8 cellular contexts compared by ENCODE assay signal in the genomic region with DNA sequence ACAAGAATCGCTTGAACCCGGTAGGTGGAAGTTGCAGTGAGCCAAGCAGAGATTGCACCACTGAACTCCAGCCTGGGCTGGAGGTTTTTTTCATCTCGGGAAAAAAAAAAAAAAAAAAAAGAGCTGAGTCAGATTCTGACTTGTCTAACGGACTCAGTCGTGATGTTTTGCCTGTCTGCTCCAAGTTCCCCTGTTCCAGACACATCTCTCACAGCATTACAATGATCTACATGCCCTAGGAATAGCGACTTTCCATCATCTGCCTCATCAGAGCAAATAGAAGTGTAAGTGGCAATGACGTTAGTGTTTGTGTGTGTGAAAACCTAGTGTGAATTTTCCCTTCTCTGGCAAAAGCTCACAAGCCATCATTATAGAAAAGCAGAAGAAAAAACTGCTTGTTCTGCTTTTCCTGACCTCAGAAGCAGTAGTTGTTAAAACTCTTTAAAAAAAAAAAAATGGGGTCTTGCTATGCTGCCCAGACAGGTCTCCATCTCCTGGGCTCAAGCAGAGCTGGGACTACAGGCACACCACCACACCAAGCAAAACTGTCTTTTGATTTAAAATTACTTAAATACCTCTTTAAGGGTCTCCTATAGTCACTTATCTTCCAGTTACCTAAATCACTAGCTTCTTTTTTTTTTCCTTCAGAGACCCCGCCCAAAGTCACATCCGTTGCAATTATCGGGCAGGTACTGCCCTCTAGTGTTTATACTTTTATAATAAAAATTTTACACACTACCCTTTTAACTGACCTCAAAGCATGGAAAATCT. TPM values are rescaled to one million over a fixed set of nuclear protein-coding genes. Genes with fewer than 3 reads are reported as not detected.
DNase-seq lines count a peak whose midpoint lies in the region; ATAC-seq and TF ChIP-seq lines count a peak whose summit lies in the region.

No MANE protein-coding gene starts in this region.

- no peak overlapping the region for H2AFZ ChIP-seq in parathyroid adenoma

- DNase-seq in AG10803 (ENCODE audit: low read depth), result peak; percentile 68
- peak; percentile 57 for DNase-seq in GM13976 (ENCODE audit: low spot score)
- peak; percentile 60 for DNase-seq in NCI-H460 (ENCODE audit: extremely low read depth, low read depth)
- peak; percentile 19 for DNase-seq in activated CD4-positive, alpha-beta memory T cell treated with anti-CD3 and anti-CD28 coated beads for 36 hours
- peak; percentile 62 for DNase-seq in fibroblast of villous mesenchyme (ENCODE audit: low read depth)
- DNase-seq in effector CD8-positive, alpha-beta T cell (lab: John Stamatoyannopoulos, UW), result no peak

- H3K27me3 Mint-ChIP-seq in activated CD4-positive, alpha-beta memory T cell treated with anti-CD3 and anti-CD28 coated beads for 36 hours, result no peaks in the 10 kb centered on the region

- no peak overlapping the region for H3K4me2 ChIP-seq in parathyroid adenoma (ENCODE audit: low read length)

- in situ Hi-C loops in GM13976 (cut with MboI; ENCODE audit: low sequenced_read_pairs, unreplicated experiment), result no loop called here

- no peaks in the 10 kb centered on the region for H3K36me3 Mint-ChIP-seq in activated CD4-positive, alpha-beta memory T cell treated with anti-CD3 and anti-CD28 coated beads for 36 hours

- TF ChIP-seq CTCF in AG10803 (conservative IDR thresholded peaks at IDR 0.05; ENCODE audit: low read length) (peak; percentile 35), GM13976 (IDR thresholded peaks at IDR 0.05; ENCODE audit: borderline replicate concordance, control extremely low read depth, extremely low read depth, insufficient read depth, missing control alignments) (no peak), fibroblast of villous mesenchyme (IDR thresholded peaks at IDR 0.05; ENCODE audit: insufficient read depth, low read depth, low read length) (peak; percentile 38), parathyroid adenoma (IDR thresholded peaks at IDR 0.05) (peak; percentile 34)

- no peaks in the 10 kb centered on the region for H3K79me2 ChIP-seq in parathyroid adenoma

- intact Hi-C loops in activated CD4-positive, alpha-beta memory T cell treated with anti-CD3 and anti-CD28 coated beads for 36 hours (cut with micrococcal nuclease), result loop anchor here (1.0 to 2.0 kb wide), 2 partner anchors 114 to 224 kb away; no protein-coding TSS in a partner anchor

- POLR2A ChIA-PET in activated CD4-positive, alpha-beta memory T cell treated with anti-CD3 and anti-CD28 coated beads for 36 hours (lab: Charles Lee), result interaction anchor here (0.6 to 2.4 kb wide), 5 partner anchors 24 to 299 kb away, joined by 3 to 16 read pairs (median 4); a partner anchor contains a TSS

- H3K36me3 ChIP-seq in parathyroid adenoma (ENCODE audit: control insufficient read depth, insufficient read depth, low read length), result no peaks in the 10 kb centered on the region

- peak overlapping the region; percentile 56 for H3K27ac Mint-ChIP-seq in activated CD4-positive, alpha-beta memory T cell treated with anti-CD3 and anti-CD28 coated beads for 36 hours

- peak overlapping the region; percentile 44 for H3K4me3 Mint-ChIP-seq in activated CD4-positive, alpha-beta memory T cell treated with anti-CD3 and anti-CD28 coated beads for 36 hours

- no peaks in the 10 kb centered on the region for H3K9me3 ChIP-seq in parathyroid adenoma (ENCODE audit: control insufficient read depth, low read length)

- ATAC-seq in HG03520 (IDR thresholded peaks at IDR 0.05; ENCODE audit: unreplicated experiment), result no peak

- no peaks in the 10 kb centered on the region for H3K27me3 ChIP-seq in parathyroid adenoma (ENCODE audit: control insufficient read depth, insufficient read depth, low read length)

- H3K4me1 Mint-ChIP-seq in activated CD4-positive, alpha-beta memory T cell treated with anti-CD3 and anti-CD28 coated beads for 36 hours (ENCODE audit: low read depth), result peaks cover 14% of the 10 kb centered on the region

- peak overlapping the region; percentile 44 for H3K4me3 ChIP-seq in AG10803 (ENCODE audit: low read length)
- no peak overlapping the region for H3K4me3 ChIP-seq in fibroblast of villous mesenchyme (ENCODE audit: low read depth, low read length)
- no peak overlapping the region for H3K4me3 ChIP-seq in parathyroid adenoma (ENCODE audit: low read depth, low read length)

- no peaks in the 10 kb centered on the region for H3K9me3 Mint-ChIP-seq in activated CD4-positive, alpha-beta memory T cell treated with anti-CD3 and anti-CD28 coated beads for 36 hours

- H3K4me1 ChIP-seq in parathyroid adenoma, result no peaks in the 10 kb centered on the region

- H3K27ac ChIP-seq in parathyroid adenoma, result no peak overlapping the region

- CTCF ChIA-PET in activated CD4-positive, alpha-beta memory T cell treated with anti-CD3 and anti-CD28 coated beads for 36 hours (lab: Charles Lee), result interaction anchor here (0.6 to 2.9 kb wide), 40 partner anchors 9 to 306 kb away, joined by 3 to 73 read pairs (median 4); a partner anchor contains a TSS

- H3K9ac ChIP-seq in parathyroid adenoma, result no peak overlapping the region

RNA-seq across cellular contexts. Expression of a gene that starts 37.3 kb away (rescaled TPM):
- total RNA-seq in NCI-H460 (2014; rRNA removed; shearing (Covaris generic)), result 6.7 and 10.1 TPM in 2 replicates
- 4.2 and 9.9 TPM in 2 replicates for polyA plus RNA-seq in NCI-H460 (2014; cell fraction: nucleus; rRNA removed)
- 10 to 100 TPM; 28.7 to 31.8 TPM for total RNA-seq in activated CD4-positive, alpha-beta memory T cell treated with anti-CD3 and anti-CD28 coated beads for 36 hours
- 43.2 and 99.9 TPM in 2 replicates for total RNA-seq in fibroblast of villous mesenchyme

RNA-seq across cellular contexts. Expression of a gene that starts 48.9 kb away (rescaled TPM):
- 69.0 and 73.9 TPM in 2 replicates for total RNA-seq in NCI-H460 (2014; rRNA removed; shearing (Covaris generic))
- polyA plus RNA-seq in NCI-H460 (2014; cell fraction: nucleus; rRNA removed), result 57.5 and 75.7 TPM in 2 replicates
- 100 to 1,000 TPM; 224 to 228 TPM for total RNA-seq in activated CD4-positive, alpha-beta memory T cell treated with anti-CD3 and anti-CD28 coated beads for 36 hours
- 27.4 and 30.7 TPM in 2 replicates for total RNA-seq in fibroblast of villous mesenchyme
